Comparison of ENCODE assay signal across 8 cellular contexts in the genomic region with DNA sequence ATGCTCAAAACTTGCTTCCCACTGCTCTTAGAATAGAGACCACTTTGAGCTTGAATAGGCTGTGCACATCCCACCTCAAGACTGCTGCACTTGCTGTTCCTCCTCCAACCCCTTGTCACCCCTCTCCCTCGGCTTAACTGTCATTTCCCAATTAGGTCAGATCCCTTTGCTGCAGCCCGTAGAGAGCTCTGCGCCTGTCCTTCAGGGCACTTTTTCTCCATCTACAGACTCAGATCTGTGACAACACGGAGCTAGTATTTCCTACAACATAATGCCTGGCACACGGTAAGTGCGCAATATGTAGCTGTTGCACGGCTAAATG. TPM values are rescaled to one million over a fixed set of nuclear protein-coding genes. Genes with fewer than 3 reads are reported as not detected.
DNase-seq lines count a peak whose midpoint lies in the region; ATAC-seq, FAIRE-seq and TF ChIP-seq lines count a peak whose summit lies in the region.

No MANE protein-coding gene starts in this region.

- H3K36me3 Mint-ChIP-seq in osteocyte (ENCODE audit: unreplicated experiment) = no peaks in the 10 kb centered on the region

- H3K4me3 ChIP-seq in H7 (ENCODE audit: insufficient read depth, low read depth, low read length) = peak overlapping the region; percentile 51
- peak overlapping the region; percentile 93 for H3K4me3 ChIP-seq in OCI-LY3 (ENCODE audit: low read length)
- H3K4me3 ChIP-seq in esophagus muscularis mucosa = peak overlapping the region; percentile 76 to 92 (median 83)

- H3K9me3 ChIP-seq in OCI-LY3 (ENCODE audit: insufficient read depth, low read length) = no peaks in the 10 kb centered on the region
- H3K9me3 ChIP-seq in esophagus muscularis mucosa = no peaks in the 10 kb centered on the region

- no peaks in the 10 kb centered on the region for H3K36me3 ChIP-seq in H7 (replicated peaks; ENCODE audit: control insufficient read depth, insufficient read depth, low read length)
- no peaks in the 10 kb centered on the region for H3K36me3 ChIP-seq in OCI-LY3 (replicated peaks; ENCODE audit: low read depth, low read length)
- H3K36me3 ChIP-seq in esophagus muscularis mucosa = no peaks in the 10 kb centered on the region

- H3K4me1 Mint-ChIP-seq in osteocyte (ENCODE audit: unreplicated experiment) = peaks cover 28% of the 10 kb centered on the region

- H3K4me2 ChIP-seq in OCI-LY3 (ENCODE audit: low read length) = peak overlapping the region; percentile 96

- DNase-seq in H7 (peak; percentile 62), esophagus muscularis mucosa (ENCODE audit: extremely low spot score) (no peak), osteocyte (ENCODE audit: extremely low spot score, unreplicated experiment) (no peak), NCI-H2081 (lab: John Stamatoyannopoulos, UW) (no peak), T-helper 9 cell (no peak), GM12891 (ENCODE audit: insufficient read length, low spot score) (no peak)

- H3K27me3 ChIP-seq in H7 (ENCODE audit: control insufficient read depth, insufficient read depth, low read length) (peaks cover 22% of the 10 kb centered on the region), OCI-LY3 (ENCODE audit: low read depth, low read length) (peaks cover 16% of the 10 kb centered on the region), esophagus muscularis mucosa (no peaks in the 10 kb centered on the region)

- no peak for TF ChIP-seq CTCF in OCI-LY3 (IDR thresholded peaks at IDR 0.05; ENCODE audit: low read depth, low read length)
- TF ChIP-seq CTCF in esophagus muscularis mucosa (IDR thresholded peaks at IDR 0.05) = no peak
- TF ChIP-seq CTCF in osteocyte (IDR thresholded peaks at IDR 0.05) = no peak

- intact Hi-C loops in esophagus muscularis mucosa (cut with DNase I) = loop anchor here (2.0 kb wide), 1 partner anchor 35 kb away; no protein-coding TSS in a partner anchor

- H2AFZ ChIP-seq in OCI-LY3 (ENCODE audit: low read depth, low read length) = peak overlapping the region; percentile 97

- H3K79me2 ChIP-seq in OCI-LY3 (ENCODE audit: low read length) = no peaks in the 10 kb centered on the region

- no peaks in the 10 kb centered on the region for H3K9me3 Mint-ChIP-seq in osteocyte (ENCODE audit: unreplicated experiment)

- peak; percentile 17 for ATAC-seq in GM18499 (IDR thresholded peaks at IDR 0.05; ENCODE audit: insufficient read depth, unreplicated experiment)

- peak overlapping the region; percentile 61 for H3K9ac ChIP-seq in OCI-LY3 (ENCODE audit: low read length)

- no peak for FAIRE-seq in GM12891 (lab: Jason Lieb, UNC)

- H3K27me3 Mint-ChIP-seq in osteocyte (ENCODE audit: unreplicated experiment) = no peaks in the 10 kb centered on the region

- TF ChIP-seq EP300 in esophagus muscularis mucosa (IDR thresholded peaks at IDR 0.05) = no peak

- WGBS in esophagus muscularis mucosa = 0% methylated on average over 7 of the region's 7 CpGs

- peaks cover 11% of the 10 kb centered on the region for H3K4me1 ChIP-seq in OCI-LY3 (ENCODE audit: low read length)
- peaks cover 7 to 42% (median 36%) of the 10 kb centered on the region in 4 donors for H3K4me1 ChIP-seq in esophagus muscularis mucosa

- H4K20me1 ChIP-seq in OCI-LY3 (ENCODE audit: insufficient read depth, low read length) = no peaks in the 10 kb centered on the region

- peak overlapping the region; percentile 64 for H3K27ac Mint-ChIP-seq in osteocyte (ENCODE audit: unreplicated experiment)

- H3K27ac ChIP-seq in OCI-LY3 (ENCODE audit: low read length) (no peak overlapping the region), esophagus muscularis mucosa (replicated peaks in 1 of 4) (peak overlapping the region; percentile 79 to 97 (median 92))

- TF ChIP-seq POLR2A in esophagus muscularis mucosa (IDR thresholded peaks at IDR 0.05; ENCODE audit: low read depth) = no peak
- TF ChIP-seq POLR2A in GM12891 (IDR thresholded peaks at IDR 0.05; ENCODE audit: low read depth, low read length) = no peak

- peak overlapping the region; percentile 78 for H3K4me3 Mint-ChIP-seq in osteocyte (ENCODE audit: unreplicated experiment)

TF ChIP-seq in GM12891, 5 proteins besides CTCF, POLR2A, EP300 and RAD21:
- no peak for TF ChIP-seq TAF1 (IDR thresholded peaks at IDR 0.05; ENCODE audit: low read depth, low read length)

RNA-seq across cellular contexts. Expression of gene HABP4, which starts 0.5 kb away (rescaled TPM):
- 4.6 and 10.0 TPM in 2 replicates for total RNA-seq in H7 (2014; rRNA removed; shearing (Covaris generic))
- total RNA-seq in esophagus muscularis mucosa = 10 to 100 TPM; 38.4 to 97.2 (median 54.2) TPM
- 15.8 and 16.5 TPM in 2 replicates for total RNA-seq in osteocyte
- 2.3 TPM for polyA plus RNA-seq in GM12891 (2012; ENCODE audit: low read depth, missing spikeins)

RNA-seq across cellular contexts. Expression of gene ZNF367, which starts 31.3 kb away (rescaled TPM):
- total RNA-seq in H7 (2014; rRNA removed; shearing (Covaris generic)) = 10.0 and 12.3 TPM in 2 replicates
- total RNA-seq in esophagus muscularis mucosa (1 to 10 TPM; 2.0 to 3.4 (median 2.6) TPM), osteocyte (2.1 and 2.3 TPM in 2 replicates)
- polyA plus RNA-seq in GM12891 (2012; ENCODE audit: low read depth, missing spikeins) = 4.2 TPM
